In genomic region chr19:17075860-17076538, GRCh38 we compare ENCODE assay signal across 8 cellular contexts. TPM values are rescaled to one million over a fixed set of nuclear protein-coding genes. Genes with fewer than 3 reads are reported as not detected.
A peak's percentile ranks its signal among the peaks of the same experiment; 100 is the strongest.
DNase-seq lines count a peak whose midpoint lies in the region; ATAC-seq and TF ChIP-seq lines count a peak whose summit lies in the region.

No MANE protein-coding gene starts in this region.

- BruUV-seq in PC-3 (replicated peaks; lab: Mats Ljungman, UMichigan), result no TSS peak

- POLR2A ChIA-PET in PC-3 (lab: Charles Lee; ENCODE audit: unreplicated experiment), result no interaction called here

- DNase-seq in NCI-H2227 (lab: John Stamatoyannopoulos, UW; ENCODE audit: unreplicated experiment) (peak; percentile 56), NCI-H2227 treated with DMSO at 0.1 percent for 48 hours (lab: John Stamatoyannopoulos, UW) (no peak), PC-3 (peak; percentile 18), left ventricle myocardium inferior (peak; percentile 36), gastrocnemius medialis (peak in 1 of 2 donors; percentile 32)
- DNase-seq in activated naive CD4-positive, alpha-beta T cell treated with anti-CD3 and anti-CD28 coated beads, Interleukin-2, amount 50 U/mL, for 16 hours, result peak; percentile 47

- peak overlapping the region; percentile 88 for H3K9ac ChIP-seq in PC-3 (ENCODE audit: low read length)

- no peaks in the 10 kb centered on the region for H3K9me2 ChIP-seq in PC-3 (replicated peaks; ENCODE audit: low read length)

- no peaks in the 10 kb centered on the region for H3K9me3 ChIP-seq in PC-3 (ENCODE audit: low read length)
- no peaks in the 10 kb centered on the region for H3K9me3 ChIP-seq in left ventricle myocardium inferior (replicated peaks)
- no peaks in the 10 kb centered on the region for H3K9me3 ChIP-seq in gastrocnemius medialis

- H3K27ac ChIP-seq in PC-3 (ENCODE audit: low read length), result peak overlapping the region; percentile 14; the same call in 1 of the 2 replicates
- peak overlapping the region; percentile 84 for H3K27ac ChIP-seq in left ventricle myocardium inferior (replicated peaks)
- peak overlapping the region; percentile 76 to 84 (median 80) for H3K27ac ChIP-seq in gastrocnemius medialis

- peak overlapping the region; percentile 65 for H2AFZ ChIP-seq in PC-3 (ENCODE audit: low read length)

- intact Hi-C loops in PC-3 (cut with micrococcal nuclease), result no loop called here
- intact Hi-C loops in left ventricle myocardium inferior (cut with micrococcal nuclease), result no loop called here
- intact Hi-C loops in gastrocnemius medialis (cut with DNase I; ENCODE audit: low total_unique reads), result loop anchor here (1.0 to 2.0 kb wide), 4 partner anchors 61 to 229 kb away; partner anchors contain the start of genes MRPL34, OCEL1 and USE1

- no peak for TF ChIP-seq POLR2A in gastrocnemius medialis (IDR thresholded peaks at IDR 0.05)

- H3F3A ChIP-seq in PC-3 (ENCODE audit: low read length, unreplicated experiment), result no peaks in the 10 kb centered on the region

- H3K4me1 ChIP-seq in PC-3 (ENCODE audit: insufficient read depth, low read length) (peaks cover 32% of the 10 kb centered on the region), left ventricle myocardium inferior (peaks cover 81% of the 10 kb centered on the region), gastrocnemius medialis (peaks cover 18 to 35% of the 10 kb centered on the region in 2 donors)

- peak overlapping the region; percentile 90 for H3K4me2 ChIP-seq in PC-3 (ENCODE audit: low read length)

- peaks cover 10% of the 10 kb centered on the region; the same call in 1 of the 2 replicates for H4K20me1 ChIP-seq in PC-3 (ENCODE audit: low read length)

- CTCF ChIA-PET in PC-3 (lab: Charles Lee), result no interaction called here

- no peaks in the 10 kb centered on the region for H3K27me3 ChIP-seq in PC-3 (ENCODE audit: low read length)
- H3K27me3 ChIP-seq in left ventricle myocardium inferior (ENCODE audit: low read depth), result no peaks in the 10 kb centered on the region
- no peaks in the 10 kb centered on the region for H3K27me3 ChIP-seq in gastrocnemius medialis

- in situ Hi-C loops in gastrocnemius medialis (cut with MboI; ENCODE audit: low sequenced_read_pairs in 4 of 4), result no loop called here

- no peak for TF ChIP-seq CTCF in PC-3 (conservative IDR thresholded peaks at IDR 0.05; ENCODE audit: low read depth, low read length)
- TF ChIP-seq CTCF in left ventricle myocardium inferior (IDR thresholded peaks at IDR 0.05; ENCODE audit: borderline replicate concordance), result no peak
- TF ChIP-seq CTCF in gastrocnemius medialis (IDR thresholded peaks at IDR 0.05 in 4 of 5, conservative IDR thresholded peaks at IDR 0.05 in 1 of 5), result no peak

- H3K4me3 ChIP-seq in PC-3 (ENCODE audit: low read length), result peak overlapping the region; percentile 91
- H3K4me3 ChIP-seq in left ventricle myocardium inferior, result peak overlapping the region; percentile 72
- H3K4me3 ChIP-seq in gastrocnemius medialis, result peak overlapping the region; percentile 71 to 85 (median 80)

- H3K79me2 ChIP-seq in PC-3 (ENCODE audit: low read length), result peaks cover 84% of the 10 kb centered on the region

- H3K36me3 ChIP-seq in PC-3 (ENCODE audit: low read depth, low read length) (peaks cover 15% of the 10 kb centered on the region; the same call in 1 of the 2 replicates), left ventricle myocardium inferior (peaks cover 9% of the 10 kb centered on the region), gastrocnemius medialis (peaks cover 0 to 10% of the 10 kb centered on the region in 2 donors)

- ATAC-seq in PC-3 (0 out of 2 replicates have a peak, but pooled peaks have one; percentile 1), gastrocnemius medialis (peak; percentile 2 to 15), HG02610 (IDR thresholded peaks at IDR 0.05; ENCODE audit: unreplicated experiment) (no peak), HG03159 (IDR thresholded peaks at IDR 0.05; ENCODE audit: unreplicated experiment) (no peak)

RNA-seq across cellular contexts. Expression of gene MYO9B, which starts 0.4 kb away (rescaled TPM):
- total RNA-seq in PC-3 (2014; rRNA removed) (68.3 and 76.1 TPM in 2 replicates), left ventricle myocardium inferior (30.7 TPM), gastrocnemius medialis (10 to 100 TPM; 20.0 to 22.1 (median 20.7) TPM)

RNA-seq across cellular contexts. Expression of gene HAUS8, which starts 0.7 kb away (rescaled TPM):
- total RNA-seq in PC-3 (2014; rRNA removed) (19.1 and 21.3 TPM in 2 replicates), left ventricle myocardium inferior (3.5 TPM), gastrocnemius medialis (1 to 10 TPM in 3 of 4 donors, under 1 TPM in 1; 0.97 to 4.5 (median 3.3) TPM)

RNA-seq across cellular contexts. Expression of gene CPAMD8, which starts 49.4 kb away (rescaled TPM):
- total RNA-seq in PC-3 (2014; rRNA removed) (2.3 and 3.9 TPM in 2 replicates), left ventricle myocardium inferior (13.7 TPM), gastrocnemius medialis (10 to 100 TPM in 1 of 4 donors, 1 to 10 TPM in 3; 6.0 to 15.6 (median 7.6) TPM)

Comparison
In these comparisons a context has a peak if more than half of its experiments do, and no peak if none do; other contexts are left out.
1. ATAC-seq: peak in PC-3 (single experiment) and gastrocnemius medialis (2 of 2); none in HG02610 (single experiment) and HG03159 (single experiment).
2. H3K27ac ChIP-seq: peak in every context shown above with its lines; median percentile 84 in left ventricle myocardium inferior; 80 in gastrocnemius medialis; 14 in PC-3.
3. Peak in every context shown above with its lines, with median percentiles within 50 percentile points of each other: H3K4me3 ChIP-seq.